In genomic region chr2:36549063-36549662, GRCh38 we compare ENCODE assay signal across 12 cellular contexts. TPM values are rescaled to one million over a fixed set of nuclear protein-coding genes. Genes with fewer than 3 reads are reported as not detected.
DNase-seq lines count a peak whose midpoint lies in the region; ATAC-seq and TF ChIP-seq lines count a peak whose summit lies in the region.
"Had no signal": no experiment of that assay in that cellular context is flagged by ENCODE, and none has a peak within 500 bp of the region (broad histone marks: within the 10 kb centered on the region; RNA-seq: fewer than 3 reads in every experiment).

No MANE protein-coding gene starts in this region.

- peak overlapping the region; percentile 19 to 89 for H3K27ac Mint-ChIP-seq in effector memory CD8-positive, alpha-beta T cell
- H3K27ac Mint-ChIP-seq in nephron = peak overlapping the region; percentile 1 to 54 (median 17)
- H3K27ac Mint-ChIP-seq: stimulated activated naive CD8-positive, alpha-beta T cell treated with anti-CD3 and anti-CD28 coated beads, Interleukin-15, Interleukin-2, amounts not matched to agents 100 ng/mL and 50 ng/mL, for 24 hours had no signal

- no peak overlapping the region for H3K4me2 ChIP-seq in OCI-LY7 (ENCODE audit: low read length)

- H3K9me3 ChIP-seq in OCI-LY7 (ENCODE audit: low read length) = no peaks in the 10 kb centered on the region

- no peaks in the 10 kb centered on the region for H3K9me2 ChIP-seq in OCI-LY7 (ENCODE audit: insufficient read depth, low read length)

- no peaks in the 10 kb centered on the region for H4K20me1 ChIP-seq in OCI-LY7 (ENCODE audit: insufficient read depth, low read length)

- no peaks in the 10 kb centered on the region for H3K79me2 ChIP-seq in OCI-LY7 (ENCODE audit: insufficient read depth, low read depth, low read length)

- CTCF ChIA-PET in OCI-LY7 (lab: Charles Lee; ENCODE audit: unreplicated experiment) = no interaction called here

- TSS peak; percentile 61 for BruUV-seq in OCI-LY7 (replicated peaks; lab: Mats Ljungman, UMichigan)

- no peaks in the 10 kb centered on the region for H3K27me3 Mint-ChIP-seq in effector memory CD8-positive, alpha-beta T cell
- H3K27me3 Mint-ChIP-seq in nephron (ENCODE audit: low read depth) = no peaks in the 10 kb centered on the region
- H3K27me3 Mint-ChIP-seq: stimulated activated naive CD8-positive, alpha-beta T cell treated with anti-CD3 and anti-CD28 coated beads, Interleukin-15, Interleukin-2, amounts not matched to agents 100 ng/mL and 50 ng/mL, for 24 hours had no signal

- H3K9me3 Mint-ChIP-seq in effector memory CD8-positive, alpha-beta T cell = no peaks in the 10 kb centered on the region
- H3K9me3 Mint-ChIP-seq in nephron = no peaks in the 10 kb centered on the region
- H3K9me3 Mint-ChIP-seq: stimulated activated naive CD8-positive, alpha-beta T cell treated with anti-CD3 and anti-CD28 coated beads, Interleukin-15, Interleukin-2, amounts not matched to agents 100 ng/mL and 50 ng/mL, for 24 hours had no signal

- TF ChIP-seq CTCF in OCI-LY7 (conservative IDR thresholded peaks at IDR 0.05; ENCODE audit: low read length) (no peak), nephron (IDR thresholded peaks at IDR 0.05; ENCODE audit: unreplicated experiment in 3 of 3) (no peak)

- H3K36me3 ChIP-seq in OCI-LY7 (ENCODE audit: insufficient read depth, low read length) = peaks cover 71% of the 10 kb centered on the region

- no peak overlapping the region for H3K4me3 Mint-ChIP-seq in effector memory CD8-positive, alpha-beta T cell
- H3K4me3 Mint-ChIP-seq in nephron = no peak overlapping the region
- H3K4me3 Mint-ChIP-seq: stimulated activated naive CD8-positive, alpha-beta T cell treated with anti-CD3 and anti-CD28 coated beads, Interleukin-15, Interleukin-2, amounts not matched to agents 100 ng/mL and 50 ng/mL, for 24 hours had no signal

- POLR2A ChIA-PET in OCI-LY7 (lab: Charles Lee) = interaction anchor here (0.7 to 0.9 kb wide), 3 partner anchors 9 to 115 kb away, joined by 3 to 5 read pairs (median 4); no protein-coding TSS in a partner anchor

- H3K4me3 ChIP-seq in OCI-LY7 (ENCODE audit: low read depth, low read length, poor library complexity, severe bottlenecking) = no peak overlapping the region

- H2AFZ ChIP-seq in OCI-LY7 (ENCODE audit: low read length) = no peak overlapping the region

- DNase-seq in ELF-1 (ENCODE audit: low read depth, low spot score) (peak; percentile 33), OCI-LY7 (ENCODE audit: low spot score) (no peak), caudate nucleus (lab: John Stamatoyannopoulos, UW) (no peak), COLO668 (lab: John Stamatoyannopoulos, UW; ENCODE audit: unreplicated experiment) (no peak), SIG-M5 (lab: John Stamatoyannopoulos, UW) (no peak)
- DNase-seq in effector memory CD8-positive, alpha-beta T cell = no peak
- DNase-seq: activated CD4-positive, alpha-beta T cell treated with anti-CD3 and anti-CD28 coated beads for 1 hour; DMS53; NCI-H2029 treated with DMSO at 0.1 percent for 48 hours had no signal

- intact Hi-C loops in OCI-LY7 (cut with micrococcal nuclease; ENCODE audit: unreplicated experiment) = no loop called here

- H3K4me1 Mint-ChIP-seq in effector memory CD8-positive, alpha-beta T cell (ENCODE audit: low read depth in 2 of 2) = peaks cover 0 to 4% of the 10 kb centered on the region in 2 donors
- H3K4me1 Mint-ChIP-seq in nephron = peaks cover 5% of the 10 kb centered on the region

- no peak for ATAC-seq in effector memory CD8-positive, alpha-beta T cell (replicated peaks)
- no peak for ATAC-seq in HG03565 (IDR thresholded peaks at IDR 0.05; ENCODE audit: unreplicated experiment)

- peaks cover 43% of the 10 kb centered on the region for H3K36me3 Mint-ChIP-seq in effector memory CD8-positive, alpha-beta T cell (ENCODE audit: insufficient read depth)
- peaks cover 78% of the 10 kb centered on the region for H3K36me3 Mint-ChIP-seq in nephron (ENCODE audit: low read depth)

- no peaks in the 10 kb centered on the region for H3K4me1 ChIP-seq in OCI-LY7 (ENCODE audit: insufficient read depth, low read length, poor library complexity, severe bottlenecking)

- H3K27ac ChIP-seq in OCI-LY7 (ENCODE audit: low read depth, low read length, poor library complexity, severe bottlenecking) = no peak overlapping the region
- no peak overlapping the region for H3K27ac ChIP-seq in caudate nucleus (ENCODE audit: low read depth, low read length)

RNA-seq across cellular contexts. Expression of gene FEZ2, which starts 48.8 kb away (rescaled TPM):
- total RNA-seq in OCI-LY7 (2014; rRNA removed; shearing (Covaris generic)) = 17.1 and 19.3 TPM in 2 replicates
- 23.2 and 28.7 TPM in 2 replicates for total RNA-seq in OCI-LY7 (2022)
